8 cellular contexts compared by ENCODE assay signal in genomic region chr6:41781302-41781711, GRCh38. TPM values are rescaled to one million over a fixed set of nuclear protein-coding genes. Genes with fewer than 3 reads are reported as not detected.
DNase-seq lines count a peak whose midpoint lies in the region; ATAC-seq and TF ChIP-seq lines count a peak whose summit lies in the region.

No MANE protein-coding gene starts in this region.

- 14 to 24% methylated on average over 3 of the region's 3 CpGs for WGBS in esophagus, 2 donors

- H3K9me3 Mint-ChIP-seq in CD4-positive, alpha-beta memory T cell, result peaks cover 0 to 2% (median 0%) of the 10 kb centered on the region in 8 donors

- DNase-seq in CD4-positive, alpha-beta memory T cell, result no peak
- DNase-seq in PC-9 (no peak), H4 (ENCODE audit: low spot score) (no peak), amniotic stem cell (lab: John Stamatoyannopoulos, UW) (no peak), SKM-1 treated with dmso at 0.1 percent for 144 hours (lab: John Stamatoyannopoulos, UW; ENCODE audit: unreplicated experiment) (no peak)

- CTCF ChIA-PET in CD4-positive, alpha-beta memory T cell (lab: Charles Lee; ENCODE audit: partially characterized antibody), result interaction anchor here (0.7 to 9.8 kb wide), 8 partner anchors 10 to 433 kb away, joined by 3 to 178 read pairs (median 4); partner anchors contain the start of genes BYSL, MED20 and TAF8
- CTCF ChIA-PET in PC-9 (lab: Charles Lee), result interaction anchor here (0.5 to 0.6 kb wide), 3 partner anchors 72 to 263 kb away, joined by 3 to 16 read pairs (median 8); no protein-coding TSS in a partner anchor

- no peak for TF ChIP-seq RAD21 in neural cell (conservative IDR thresholded peaks at IDR 0.05)

- H3F3A ChIP-seq in PC-9 (ENCODE audit: insufficient read depth, low read depth) (peaks cover 42% of the 10 kb centered on the region), neural cell (ENCODE audit: insufficient read depth, low read length, poor library complexity, severe bottlenecking) (no peaks in the 10 kb centered on the region)

- H3K27me3 Mint-ChIP-seq in CD4-positive, alpha-beta memory T cell, result peaks cover 2 to 3% of the 10 kb centered on the region in 2 donors

- no peaks in the 10 kb centered on the region for H3K27me3 ChIP-seq in CD4-positive, alpha-beta memory T cell (ENCODE audit: insufficient read depth, low read length)
- no peaks in the 10 kb centered on the region for H3K27me3 ChIP-seq in PC-9 (ENCODE audit: insufficient read depth, low read depth)
- no peaks in the 10 kb centered on the region for H3K27me3 ChIP-seq in esophagus (ENCODE audit: control insufficient read depth in 1 of 2, insufficient read depth in 2 of 2, low read length in 2 of 2)
- no peaks in the 10 kb centered on the region for H3K27me3 ChIP-seq in neural cell (ENCODE audit: insufficient read depth, low read depth, low read length)

- no peaks in the 10 kb centered on the region for H4K20me1 ChIP-seq in PC-9 (ENCODE audit: insufficient read depth)
- no peaks in the 10 kb centered on the region for H4K20me1 ChIP-seq in neural cell (ENCODE audit: insufficient read depth)

- H2AFZ ChIP-seq in PC-9 (peak overlapping the region; percentile 74), neural cell (ENCODE audit: low read depth, low read length) (no peak overlapping the region)

- H3K9me3 ChIP-seq in CD4-positive, alpha-beta memory T cell (ENCODE audit: control insufficient read depth in 1 of 2, low read length in 2 of 2), result no peaks in the 10 kb centered on the region
- H3K9me3 ChIP-seq in PC-9 (ENCODE audit: insufficient read depth, low read depth) (no peaks in the 10 kb centered on the region), esophagus (ENCODE audit: control insufficient read depth in 2 of 2, insufficient read depth in 1 of 2, low read depth in 1 of 2, low read length in 1 of 2) (no peaks in the 10 kb centered on the region), neural cell (ENCODE audit: low read length) (no peaks in the 10 kb centered on the region)

- POLR2A ChIA-PET in CD4-positive, alpha-beta memory T cell (lab: Charles Lee; ENCODE audit: partially characterized antibody), result interaction anchor here (1.4 kb wide), 1 partner anchor 267 kb away, joined by 6 read pairs; no protein-coding TSS in a partner anchor
- POLR2A ChIA-PET in PC-9 (lab: Charles Lee; ENCODE audit: unreplicated experiment), result interaction anchor here (0.6 kb wide), 1 partner anchor 781 kb away, joined by 3 read pairs; no protein-coding TSS in a partner anchor

- no peak for ATAC-seq in GM21717 (IDR thresholded peaks at IDR 0.05; ENCODE audit: unreplicated experiment)

- no peak for TF ChIP-seq EP300 in neural cell (conservative IDR thresholded peaks at IDR 0.05; ENCODE audit: poor library complexity, severe bottlenecking)

- no peak overlapping the region for H3K4me3 ChIP-seq in CD4-positive, alpha-beta memory T cell (ENCODE audit: low read length in 2 of 2)
- H3K4me3 ChIP-seq in PC-9, result peak overlapping the region; percentile 94
- peak overlapping the region; percentile 52 to 68 for H3K4me3 ChIP-seq in esophagus (ENCODE audit: low read depth in 1 of 2, low read length in 2 of 2)
- H3K4me3 ChIP-seq in neural cell (ENCODE audit: low read length), result peak overlapping the region; percentile 86

- H3K4me2 ChIP-seq in PC-9 (peak overlapping the region; percentile 98), neural cell (ENCODE audit: low read length) (no peak overlapping the region)

- H3K79me2 ChIP-seq in PC-9 (ENCODE audit: low read depth), result no peaks in the 10 kb centered on the region
- H3K79me2 ChIP-seq in neural cell (replicated peaks; ENCODE audit: insufficient read depth, low read length), result no peaks in the 10 kb centered on the region

- H3K36me3 Mint-ChIP-seq in CD4-positive, alpha-beta memory T cell, result peaks cover 2 to 6% of the 10 kb centered on the region in 2 donors

- peaks cover 21% of the 10 kb centered on the region for H3K4me1 ChIP-seq in CD4-positive, alpha-beta memory T cell (ENCODE audit: insufficient read depth, low read length)
- H3K4me1 ChIP-seq in PC-9 (replicated peaks; ENCODE audit: insufficient read depth) (peaks cover 46% of the 10 kb centered on the region), esophagus (ENCODE audit: control insufficient read depth in 2 of 2, insufficient read depth in 2 of 2, low read length in 1 of 2) (peaks cover 0 to 20% of the 10 kb centered on the region in 2 donors)

- H3K9ac ChIP-seq in neural cell (ENCODE audit: low read length), result peak overlapping the region; percentile 79

- TF ChIP-seq CTCF in PC-9 (conservative IDR thresholded peaks at IDR 0.05), result no peak
- no peak for TF ChIP-seq CTCF in neural cell (IDR thresholded peaks at IDR 0.05; ENCODE audit: poor library complexity, severe bottlenecking)

- H3K4me1 Mint-ChIP-seq in CD4-positive, alpha-beta memory T cell, result peaks cover 9 to 32% (median 18%) of the 10 kb centered on the region in 4 donors

- peak overlapping the region; percentile 53 to 82 (median 74) for H3K4me3 Mint-ChIP-seq in CD4-positive, alpha-beta memory T cell

- no peaks in the 10 kb centered on the region for H3K9me2 ChIP-seq in PC-9 (ENCODE audit: insufficient read depth)
- no peaks in the 10 kb centered on the region for H3K9me2 ChIP-seq in neural cell (ENCODE audit: insufficient read depth, low read length)

- no peaks in the 10 kb centered on the region for H3K36me3 ChIP-seq in CD4-positive, alpha-beta memory T cell (ENCODE audit: insufficient read depth, low read length)
- H3K36me3 ChIP-seq in PC-9 (ENCODE audit: low read depth) (no peaks in the 10 kb centered on the region), esophagus (ENCODE audit: control insufficient read depth in 2 of 2, insufficient read depth in 2 of 2, low read length in 1 of 2) (peaks cover 0 to 2% of the 10 kb centered on the region in 2 donors), neural cell (ENCODE audit: insufficient read depth, low read length) (no peaks in the 10 kb centered on the region)

- intact Hi-C loops in CD4-positive, alpha-beta memory T cell (cut with micrococcal nuclease), result loop anchor here (10.0 kb wide), 1 partner anchor 1393 kb away; the partner anchor contains the start of gene SRF
- intact Hi-C loops in PC-9 (cut with micrococcal nuclease; ENCODE audit: unreplicated experiment), result loop anchor here (2.0 to 10.0 kb wide), 4 partner anchors 156 to 1096 kb away; partner anchors contain the start of genes PRPH2 and RPL7L1

- BruUV-seq in PC-9 (replicated peaks; lab: Mats Ljungman, UMichigan), result TSS peak; percentile 14

- no peak overlapping the region for H3K27ac ChIP-seq in CD4-positive, alpha-beta memory T cell (ENCODE audit: low read depth, low read length)
- H3K27ac ChIP-seq in PC-9 (peak overlapping the region; percentile 37; the same call in 1 of the 2 replicates), esophagus (ENCODE audit: low read depth in 2 of 2, low read length in 1 of 2) (peak overlapping the region; percentile 88 to 89), neural cell (ENCODE audit: low read length) (no peak overlapping the region)

- H3K27ac Mint-ChIP-seq in CD4-positive, alpha-beta memory T cell, result peak overlapping the region in 3 of 7 donors; percentile 69 to 88 (median 85)

TF ChIP-seq in neural cell, 6 proteins besides CTCF, POLR2A, EP300 and RAD21 (continues in another document):
- TF ChIP-seq POLR2AphosphoS5 (IDR thresholded peaks at IDR 0.05), result no peak

RNA-seq across cellular contexts. Expression of gene PRICKLE4, which starts 0.7 kb away (rescaled TPM):
- not detected for total RNA-seq in CD4-positive, alpha-beta memory T cell
- not detected for polyA plus RNA-seq in CD4-positive, alpha-beta memory T cell
- 8.4 and 9.2 TPM in 2 replicates for total RNA-seq in PC-9 (2021)
- 1 to 10 TPM; 7.3 to 8.9 TPM for polyA plus RNA-seq in esophagus
- 1.3 TPM in 1 of 2 replicates, not detected in the other for polyA plus RNA-seq in neural cell
- not detected in 2 replicates for polyA minus RNA-seq in neural cell
- not detected in 2 replicates for total RNA-seq in H4 (2014; rRNA removed; shearing (Covaris generic))

RNA-seq across cellular contexts. Expression of gene FRS3, which starts 1.6 kb away (rescaled TPM):
- 1 to 10 TPM; 8.9 to 10.0 TPM for total RNA-seq in CD4-positive, alpha-beta memory T cell
- polyA plus RNA-seq in CD4-positive, alpha-beta memory T cell, result 1 to 10 TPM; 2.2 to 2.8 TPM
- 4.5 and 10.4 TPM in 2 replicates for total RNA-seq in PC-9 (2021)
- polyA plus RNA-seq in esophagus (1 to 10 TPM; 1.6 to 3.3 TPM), neural cell (14.7 and 15.7 TPM in 2 replicates)
- 11.0 and 17.3 TPM in 2 replicates for polyA minus RNA-seq in neural cell
- 0.66 and 1.1 TPM in 2 replicates for total RNA-seq in H4 (2014; rRNA removed; shearing (Covaris generic))

RNA-seq across cellular contexts. Expression of gene TOMM6, which starts 6.2 kb away (rescaled TPM):
- total RNA-seq in CD4-positive, alpha-beta memory T cell, result 100 to 1,000 TPM; 118 to 126 TPM
- polyA plus RNA-seq in CD4-positive, alpha-beta memory T cell, result 100 to 1,000 TPM; 301 to 353 TPM
- 143 and 170 TPM in 2 replicates for total RNA-seq in PC-9 (2021)
- polyA plus RNA-seq in esophagus (100 to 1,000 TPM; 179 to 226 TPM), neural cell (130 and 184 TPM in 2 replicates)
- polyA minus RNA-seq in neural cell, result 42.4 and 43.1 TPM in 2 replicates
- total RNA-seq in H4 (2014; rRNA removed; shearing (Covaris generic)), result 222 and 348 TPM in 2 replicates

RNA-seq across cellular contexts. Expression of gene PGC, which starts 34.1 kb away (rescaled TPM):
- total RNA-seq in CD4-positive, alpha-beta memory T cell, result not detected
- not detected for polyA plus RNA-seq in CD4-positive, alpha-beta memory T cell
- total RNA-seq in PC-9 (2021), result not detected in 2 replicates
- polyA plus RNA-seq in esophagus (10 to 100 TPM in 1 of 2 donors, 1 to 10 TPM in 1; 1.6 to 13.4 TPM), neural cell (not detected in 2 replicates)
- not detected in 2 replicates for polyA minus RNA-seq in neural cell
- not detected in 2 replicates for total RNA-seq in H4 (2014; rRNA removed; shearing (Covaris generic))

RNA-seq across cellular contexts. Expression of gene TFEB, which starts 45.9 kb away (rescaled TPM):
- 10 to 100 TPM; 12.2 to 15.7 TPM for total RNA-seq in CD4-positive, alpha-beta memory T cell
- polyA plus RNA-seq in CD4-positive, alpha-beta memory T cell, result 10 to 100 TPM in 1 of 2 donors, 1 to 10 TPM in 1; 8.2 to 17.6 TPM
- 7.3 and 8.6 TPM in 2 replicates for total RNA-seq in PC-9 (2021)
- polyA plus RNA-seq in esophagus (10 to 100 TPM in 1 of 2 donors, 1 to 10 TPM in 1; 8.9 to 15.0 TPM), neural cell (0.24 and 0.46 TPM in 2 replicates)
- 1.2 and 2.7 TPM in 2 replicates for polyA minus RNA-seq in neural cell
- total RNA-seq in H4 (2014; rRNA removed; shearing (Covaris generic)), result 1.6 and 9.2 TPM in 2 replicates

Comparison
In these comparisons a context has a peak if more than half of its experiments do, and no peak if none do; other contexts are left out.
1. H3K27ac ChIP-seq: peak in PC-9 (single experiment) and esophagus (2 of 2); none in CD4-positive, alpha-beta memory T cell (single experiment) and neural cell (single experiment).
2. H3K4me3 ChIP-seq: peak in PC-9 (single experiment), esophagus (2 of 2) and neural cell (single experiment); none in CD4-positive, alpha-beta memory T cell (0 of 2).